Comparison of ENCODE assay signal across 20 cellular contexts in the genomic region with DNA sequence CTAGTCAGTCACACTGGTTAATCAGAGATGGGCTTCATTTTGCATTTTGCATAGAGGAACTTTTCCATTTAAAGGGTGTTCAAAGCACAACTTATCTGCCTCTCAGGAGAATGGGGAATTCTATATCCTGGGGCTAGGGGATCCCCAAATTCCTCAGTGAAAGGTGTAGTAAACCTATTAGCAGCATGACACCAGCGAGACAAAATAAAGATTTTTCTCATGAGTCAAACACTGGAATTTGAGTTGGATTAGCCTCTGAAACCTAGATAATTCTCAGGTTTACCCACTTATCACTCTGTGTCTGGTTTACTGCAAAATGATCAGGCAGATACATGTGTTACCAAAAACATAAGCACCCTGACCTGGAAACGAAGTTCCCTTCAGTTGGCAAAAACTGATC. TPM values are rescaled to one million over a fixed set of nuclear protein-coding genes. Genes with fewer than 3 reads are reported as not detected.
DNase-seq lines count a peak whose midpoint lies in the region; ATAC-seq and TF ChIP-seq lines count a peak whose summit lies in the region.
"Had no signal": no experiment of that assay in that cellular context is flagged by ENCODE, and none has a peak within 500 bp of the region (broad histone marks: within the 10 kb centered on the region; RNA-seq: fewer than 3 reads in every experiment).

No MANE protein-coding gene starts in this region.

- 69 to 80% methylated on average over 2 of the region's 2 CpGs for WGBS in heart right ventricle, 2 donors
- 48% methylated on average over 2 of the region's 2 CpGs for WGBS in esophagus muscularis mucosa

- H3K36me3 Mint-ChIP-seq in neural progenitor cell (no peaks in the 10 kb centered on the region), type B pancreatic cell (no peaks in the 10 kb centered on the region)

- TF ChIP-seq CTCF in heart right ventricle (IDR thresholded peaks at IDR 0.05) (no peak), esophagus muscularis mucosa (IDR thresholded peaks at IDR 0.05) (no peak), neural progenitor cell (IDR thresholded peaks at IDR 0.05) (no peak), type B pancreatic cell (conservative IDR thresholded peaks at IDR 0.05) (no peak)

- H3K27me3 ChIP-seq in heart right ventricle (peaks cover 0 to 61% (median 8%) of the 10 kb centered on the region in 7 donors), esophagus muscularis mucosa (peaks cover 0 to 27% (median 3%) of the 10 kb centered on the region in 4 donors), neural progenitor cell (peaks cover 67% of the 10 kb centered on the region)

- H3K4me1 Mint-ChIP-seq in neural progenitor cell: peaks cover 54% of the 10 kb centered on the region
- H3K4me1 Mint-ChIP-seq in type B pancreatic cell (ENCODE audit: unreplicated experiment): peaks cover 31% of the 10 kb centered on the region

- H3K9me3 ChIP-seq in heart right ventricle (no peaks in the 10 kb centered on the region), esophagus muscularis mucosa (no peaks in the 10 kb centered on the region), neural progenitor cell (ENCODE audit: low read depth) (no peaks in the 10 kb centered on the region)

- H3K9me3 Mint-ChIP-seq in neural progenitor cell (no peaks in the 10 kb centered on the region), type B pancreatic cell (peaks cover 4% of the 10 kb centered on the region)
- H3K9me3 Mint-ChIP-seq: activated T-cell treated with anti-CD3 and anti-CD28 coated beads, Interleukin-2, amount 50 U/mL, for 72 hours; stimulated activated naive CD8-positive, alpha-beta T cell treated with anti-CD3 and anti-CD28 coated beads, Interleukin-15, Interleukin-2, amounts not matched to agents 100 ng/mL and 50 ng/mL, for 24 hours had no signal

- H2AFZ ChIP-seq in neural progenitor cell (replicated peaks): no peak overlapping the region

- H3K36me3 ChIP-seq in heart right ventricle (no peaks in the 10 kb centered on the region), esophagus muscularis mucosa (no peaks in the 10 kb centered on the region), neural progenitor cell (no peaks in the 10 kb centered on the region)
- H3K36me3 ChIP-seq: BLaER1 had no signal

- no peak for TF ChIP-seq POLR2A in esophagus muscularis mucosa (IDR thresholded peaks at IDR 0.05; ENCODE audit: low read depth)

- H3K79me2 ChIP-seq in neural progenitor cell (ENCODE audit: low read depth): no peaks in the 10 kb centered on the region

- intact Hi-C loops in heart right ventricle (cut with DNase I) (loop anchor here in 4 of 10 donors (5.0 kb wide), 2 partner anchors 70 to 100 kb away; no protein-coding TSS in a partner anchor), cardiac septum (cut with DNase I) (loop anchor here (5.0 to 10.0 kb wide), 2 partner anchors 70 to 97 kb away; no protein-coding TSS in a partner anchor), esophagus muscularis mucosa (cut with DNase I) (loop anchor here (10.0 kb wide), 1 partner anchor 97 kb away; no protein-coding TSS in a partner anchor)

- no peaks in the 10 kb centered on the region for H4K20me1 ChIP-seq in neural progenitor cell (ENCODE audit: low read depth)

- H3F3A ChIP-seq in neural progenitor cell (ENCODE audit: low read depth): peaks cover 16% of the 10 kb centered on the region

- peak overlapping the region; percentile 94 for H3K4me3 Mint-ChIP-seq in neural progenitor cell
- H3K4me3 Mint-ChIP-seq in type B pancreatic cell: peak overlapping the region; percentile 89
- H3K4me3 Mint-ChIP-seq: stimulated activated naive CD8-positive, alpha-beta T cell treated with anti-CD3 and anti-CD28 coated beads, Interleukin-15, Interleukin-2, amounts not matched to agents 100 ng/mL and 50 ng/mL, for 24 hours had no signal

- peak overlapping the region; percentile 81 for H3K4me2 ChIP-seq in neural progenitor cell

- H3K9ac ChIP-seq in neural progenitor cell: no peak overlapping the region
- H3K9ac ChIP-seq: BLaER1 had no signal

- no peak overlapping the region for H3K27ac Mint-ChIP-seq in neural progenitor cell
- no peak overlapping the region for H3K27ac Mint-ChIP-seq in type B pancreatic cell
- H3K27ac Mint-ChIP-seq: activated T-cell treated with anti-CD3 and anti-CD28 coated beads, Interleukin-2, amount 50 U/mL, for 72 hours; stimulated activated naive CD8-positive, alpha-beta T cell treated with anti-CD3 and anti-CD28 coated beads, Interleukin-15, Interleukin-2, amounts not matched to agents 100 ng/mL and 50 ng/mL, for 24 hours had no signal

- DNase-seq in heart right ventricle (no peak), cardiac septum (ENCODE audit: low spot score) (no peak), esophagus muscularis mucosa (ENCODE audit: extremely low spot score) (no peak), neural progenitor cell (ENCODE audit: low spot score) (no peak), type B pancreatic cell (ENCODE audit: extremely low spot score, unreplicated experiment) (no peak), T1000 (lab: John Stamatoyannopoulos, UW) (no peak), HPDE6-E6E7 (ENCODE audit: extremely low spot score) (no peak)
- DNase-seq in stimulated activated CD4-positive, alpha-beta T cell treated with anti-CD3 and anti-CD28 coated beads, Interleukin-1b, Interleukin-23, amount 100 ng/mL, for 48 hours: no peak
- DNase-seq: 8988T; activated CD4-positive, alpha-beta T cell treated with anti-CD3 and anti-CD28 coated beads for 1 hour; activated naive CD4-positive, alpha-beta T cell treated with anti-CD3 and anti-CD28 coated beads, Interleukin-2, amount 50 U/mL, for 16 hours; activated T-cell treated with anti-CD3 and anti-CD28 coated beads, Interleukin-2, amount 50 U/mL, for 72 hours; Calu3; effector CD4-positive, alpha-beta T cell; EL; NCI-H1105 treated with DMSO at 0.1 percent for 48 hours; NCI-H510A treated with DMSO at 0.1 percent for 48 hours had no signal

- H3K4me1 ChIP-seq in heart right ventricle: peaks cover 2 to 76% (median 54%) of the 10 kb centered on the region in 9 donors
- peaks cover 35 to 79% (median 75%) of the 10 kb centered on the region in 4 donors for H3K4me1 ChIP-seq in esophagus muscularis mucosa
- H3K4me1 ChIP-seq in neural progenitor cell: peaks cover 15% of the 10 kb centered on the region

- peak overlapping the region in 8 of 10 donors; percentile 7 to 82 (median 64) for H3K27ac ChIP-seq in heart right ventricle
- peak overlapping the region; percentile 71 to 78 (median 74) for H3K27ac ChIP-seq in esophagus muscularis mucosa (replicated peaks in 1 of 4)
- H3K27ac ChIP-seq in neural progenitor cell: no peak overlapping the region
- H3K27ac ChIP-seq: BLaER1 had no signal

- H3K27me3 Mint-ChIP-seq in neural progenitor cell (ENCODE audit: insufficient read depth, low read depth) (peaks cover 32% of the 10 kb centered on the region), type B pancreatic cell (peaks cover 77% of the 10 kb centered on the region)

- ATAC-seq in heart right ventricle: no peak
- ATAC-seq: activated T-cell treated with anti-CD3 and anti-CD28 coated beads, Interleukin-2, amount 50 U/mL, for 72 hours; esophagus mucosa had no signal

- no peak for TF ChIP-seq EP300 in esophagus muscularis mucosa (IDR thresholded peaks at IDR 0.05)

- H3K4me3 ChIP-seq in heart right ventricle: peak overlapping the region in 4 of 10 donors; percentile 68 to 70 (median 68)
- H3K4me3 ChIP-seq in esophagus muscularis mucosa: peak overlapping the region; percentile 65 to 71 (median 65)
- H3K4me3 ChIP-seq in neural progenitor cell: no peak overlapping the region
- H3K4me3 ChIP-seq: BLaER1 had no signal

RNA-seq across cellular contexts. Expression of a gene that starts 2.1 kb away (rescaled TPM):
- total RNA-seq in heart right ventricle: 1 to 10 TPM; 2.9 to 5.0 (median 4.5) TPM
- 1 to 10 TPM; 3.0 to 3.6 TPM for polyA plus RNA-seq in heart right ventricle
- 3.9 TPM for total RNA-seq in cardiac septum
- total RNA-seq in esophagus muscularis mucosa: 10 to 100 TPM; 18.5 to 23.2 (median 19.9) TPM
- 4.8 and 6.9 TPM in 2 replicates for total RNA-seq in neural progenitor cell (ENCODE audit: low replicate concordance)
- total RNA-seq in type B pancreatic cell (ENCODE audit: low replicate concordance): 1.9 and 6.4 TPM in 2 replicates
